1 cellular context compared by ENCODE assay signal in the genomic region with DNA sequence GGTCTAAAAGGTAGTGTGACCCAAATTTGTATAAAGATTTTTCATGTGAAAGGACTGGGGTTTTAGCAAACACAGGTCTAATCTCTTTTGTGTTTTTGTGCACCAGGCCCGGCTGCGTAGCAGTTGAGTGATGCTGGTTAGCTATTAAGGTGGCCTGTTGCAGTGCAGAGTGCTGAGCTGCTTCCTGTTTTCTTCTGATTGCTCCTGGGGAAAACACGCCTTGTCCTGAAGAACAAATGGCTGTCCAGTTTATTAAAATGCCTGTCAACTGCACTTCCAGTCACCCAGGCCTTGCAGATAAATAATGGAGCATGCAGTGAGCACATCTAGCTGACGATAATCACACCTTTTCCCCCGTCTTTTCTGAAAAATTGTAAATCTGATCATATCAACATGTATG.
A peak's percentile ranks its signal among the peaks of the same experiment; 100 is the strongest.
TF ChIP-seq lines count a peak whose summit lies in the region.

No MANE protein-coding gene starts in this region.

TF ChIP-seq in K562, 482 proteins besides CTCF, POLR2A, EP300 and RAD21 (continued from another document and continues in another):
- TF ChIP-seq, protein P1, sequence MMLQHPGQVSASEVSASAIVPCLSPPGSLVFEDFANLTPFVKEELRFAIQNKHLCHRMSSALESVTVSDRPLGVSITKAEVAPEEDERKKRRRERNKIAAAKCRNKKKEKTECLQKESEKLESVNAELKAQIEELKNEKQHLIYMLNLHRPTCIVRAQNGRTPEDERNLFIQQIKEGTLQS (IDR thresholded peaks at IDR 0.05) = peak; percentile 16; the same call in 1 of the 2 replicates
- TF ChIP-seq, protein P1 (CRISPR knock-in tag; conservative IDR thresholded peaks at IDR 0.05) = 0 out of 2 replicates have a peak, but pooled peaks have one; percentile 58
- 0 out of 2 replicates have a peak, but pooled peaks have one; percentile 56 for TF ChIP-seq GTF2F1 (IDR thresholded peaks at IDR 0.05; ENCODE audit: low read depth, low read length)
- TF ChIP-seq, protein P2, sequence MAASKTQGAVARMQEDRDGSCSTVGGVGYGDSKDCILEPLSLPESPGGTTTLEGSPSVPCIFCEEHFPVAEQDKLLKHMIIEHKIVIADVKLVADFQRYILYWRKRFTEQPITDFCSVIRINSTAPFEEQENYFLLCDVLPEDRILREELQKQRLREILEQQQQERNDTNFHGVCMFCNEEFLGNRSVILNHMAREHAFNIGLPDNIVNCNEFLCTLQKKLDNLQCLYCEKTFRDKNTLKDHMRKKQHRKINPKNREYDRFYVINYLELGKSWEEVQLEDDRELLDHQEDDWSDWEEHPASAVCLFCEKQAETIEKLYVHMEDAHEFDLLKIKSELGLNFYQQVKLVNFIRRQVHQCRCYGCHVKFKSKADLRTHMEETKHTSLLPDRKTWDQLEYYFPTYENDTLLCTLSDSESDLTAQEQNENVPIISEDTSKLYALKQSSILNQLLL (CRISPR knock-in tag; IDR thresholded peaks at IDR 0.05; ENCODE audit: borderline replicate concordance) = no peak
- TF ChIP-seq POLR2B (IDR thresholded peaks at IDR 0.05; ENCODE audit: low read depth, partially characterized antibody) = peak; percentile 79
- TF ChIP-seq, protein P3, sequence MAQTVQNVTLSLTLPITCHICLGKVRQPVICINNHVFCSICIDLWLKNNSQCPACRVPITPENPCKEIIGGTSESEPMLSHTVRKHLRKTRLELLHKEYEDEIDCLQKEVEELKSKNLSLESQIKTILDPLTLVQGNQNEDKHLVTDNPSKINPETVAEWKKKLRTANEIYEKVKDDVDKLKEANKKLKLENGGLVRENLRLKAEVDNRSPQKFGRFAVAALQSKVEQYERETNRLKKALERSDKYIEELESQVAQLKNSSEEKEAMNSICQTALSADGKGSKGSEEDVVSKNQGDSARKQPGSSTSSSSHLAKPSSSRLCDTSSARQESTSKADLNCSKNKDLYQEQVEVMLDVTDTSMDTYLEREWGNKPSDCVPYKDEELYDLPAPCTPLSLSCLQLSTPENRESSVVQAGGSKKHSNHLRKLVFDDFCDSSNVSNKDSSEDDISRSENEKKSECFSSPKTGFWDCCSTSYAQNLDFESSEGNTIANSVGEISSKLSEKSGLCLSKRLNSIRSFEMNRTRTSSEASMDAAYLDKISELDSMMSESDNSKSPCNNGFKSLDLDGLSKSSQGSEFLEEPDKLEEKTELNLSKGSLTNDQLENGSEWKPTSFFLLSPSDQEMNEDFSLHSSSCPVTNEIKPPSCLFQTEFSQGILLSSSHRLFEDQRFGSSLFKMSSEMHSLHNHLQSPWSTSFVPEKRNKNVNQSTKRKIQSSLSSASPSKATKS (CRISPR knock-in tag; IDR thresholded peaks at IDR 0.05) = no peak
- TF ChIP-seq, protein P4, sequence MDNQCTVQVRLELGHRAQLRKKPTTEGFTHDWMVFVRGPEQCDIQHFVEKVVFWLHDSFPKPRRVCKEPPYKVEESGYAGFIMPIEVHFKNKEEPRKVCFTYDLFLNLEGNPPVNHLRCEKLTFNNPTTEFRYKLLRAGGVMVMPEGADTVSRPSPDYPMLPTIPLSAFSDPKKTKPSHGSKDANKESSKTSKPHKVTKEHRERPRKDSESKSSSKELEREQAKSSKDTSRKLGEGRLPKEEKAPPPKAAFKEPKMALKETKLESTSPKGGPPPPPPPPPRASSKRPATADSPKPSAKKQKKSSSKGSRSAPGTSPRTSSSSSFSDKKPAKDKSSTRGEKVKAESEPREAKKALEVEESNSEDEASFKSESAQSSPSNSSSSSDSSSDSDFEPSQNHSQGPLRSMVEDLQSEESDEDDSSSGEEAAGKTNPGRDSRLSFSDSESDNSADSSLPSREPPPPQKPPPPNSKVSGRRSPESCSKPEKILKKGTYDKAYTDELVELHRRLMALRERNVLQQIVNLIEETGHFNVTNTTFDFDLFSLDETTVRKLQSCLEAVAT (IDR thresholded peaks at IDR 0.05) = peak in 1 of 2 experiments; percentile 89; a peak in 2 of 4 replicates
- no peak for TF ChIP-seq DNMT1 (IDR thresholded peaks at IDR 0.05)
- 0 out of 2 replicates have a peak, but pooled peaks have one; percentile 53 for TF ChIP-seq ELF4 (CRISPR knock-in tag; IDR thresholded peaks at IDR 0.05)
- TF ChIP-seq FOXM1 (IDR thresholded peaks at IDR 0.05; ENCODE audit: low read depth) = peak; percentile 73
- TF ChIP-seq FOXM1 (CRISPR knock-in tag; IDR thresholded peaks at IDR 0.05; ENCODE audit: low read depth) = no peak
- TF ChIP-seq MYBL2 (IDR thresholded peaks at IDR 0.05; ENCODE audit: low read depth) = 0 out of 2 replicates have a peak, but pooled peaks have one; percentile 30
- no peak for TF ChIP-seq MYBL2 (CRISPR knock-in tag; IDR thresholded peaks at IDR 0.05; ENCODE audit: borderline replicate concordance)
- TF ChIP-seq, protein P5, sequence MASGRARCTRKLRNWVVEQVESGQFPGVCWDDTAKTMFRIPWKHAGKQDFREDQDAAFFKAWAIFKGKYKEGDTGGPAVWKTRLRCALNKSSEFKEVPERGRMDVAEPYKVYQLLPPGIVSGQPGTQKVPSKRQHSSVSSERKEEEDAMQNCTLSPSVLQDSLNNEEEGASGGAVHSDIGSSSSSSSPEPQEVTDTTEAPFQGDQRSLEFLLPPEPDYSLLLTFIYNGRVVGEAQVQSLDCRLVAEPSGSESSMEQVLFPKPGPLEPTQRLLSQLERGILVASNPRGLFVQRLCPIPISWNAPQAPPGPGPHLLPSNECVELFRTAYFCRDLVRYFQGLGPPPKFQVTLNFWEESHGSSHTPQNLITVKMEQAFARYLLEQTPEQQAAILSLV (tag; IDR thresholded peaks at IDR 0.05) = no peak
- TF ChIP-seq ZNF766 (CRISPR knock-in tag; conservative IDR thresholded peaks at IDR 0.05) = 0 out of 2 replicates have a peak, but pooled peaks have one; percentile 56
- peak; percentile 94 for TF ChIP-seq ZBTB17 (CRISPR knock-in tag; IDR thresholded peaks at IDR 0.05)
- TF ChIP-seq, protein P6, sequence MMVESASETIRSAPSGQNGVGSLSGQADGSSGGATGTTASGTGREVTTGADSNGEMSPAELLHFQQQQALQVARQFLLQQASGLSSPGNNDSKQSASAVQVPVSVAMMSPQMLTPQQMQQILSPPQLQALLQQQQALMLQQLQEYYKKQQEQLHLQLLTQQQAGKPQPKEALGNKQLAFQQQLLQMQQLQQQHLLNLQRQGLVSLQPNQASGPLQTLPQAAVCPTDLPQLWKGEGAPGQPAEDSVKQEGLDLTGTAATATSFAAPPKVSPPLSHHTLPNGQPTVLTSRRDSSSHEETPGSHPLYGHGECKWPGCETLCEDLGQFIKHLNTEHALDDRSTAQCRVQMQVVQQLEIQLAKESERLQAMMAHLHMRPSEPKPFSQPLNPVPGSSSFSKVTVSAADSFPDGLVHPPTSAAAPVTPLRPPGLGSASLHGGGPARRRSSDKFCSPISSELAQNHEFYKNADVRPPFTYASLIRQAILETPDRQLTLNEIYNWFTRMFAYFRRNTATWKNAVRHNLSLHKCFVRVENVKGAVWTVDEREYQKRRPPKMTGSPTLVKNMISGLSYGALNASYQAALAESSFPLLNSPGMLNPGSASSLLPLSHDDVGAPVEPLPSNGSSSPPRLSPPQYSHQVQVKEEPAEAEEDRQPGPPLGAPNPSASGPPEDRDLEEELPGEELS (CRISPR knock-in tag; IDR thresholded peaks at IDR 0.05; ENCODE audit: borderline replicate concordance) = no peak
- TF ChIP-seq NBN (IDR thresholded peaks at IDR 0.05; ENCODE audit: low read depth) = no peak
- peak; percentile 60; the same call in 1 of the 2 replicates for TF ChIP-seq CC2D1A (IDR thresholded peaks at IDR 0.05)
- TF ChIP-seq PCBP1 (IDR thresholded peaks at IDR 0.05; ENCODE audit: low read depth, low read length, poor library complexity, severe bottlenecking) = no peak
- TF ChIP-seq CHD2 (IDR thresholded peaks at IDR 0.05; ENCODE audit: low read depth, low read length) = 0 out of 2 replicates have a peak, but pooled peaks have one; percentile 28
- TF ChIP-seq ATF7 (IDR thresholded peaks at IDR 0.05) = peak; percentile 58; the same call in 1 of the 2 replicates
- peak in 1 of 2 experiments; percentile 87; a peak in 2 of 3 replicates for TF ChIP-seq CBX3 (IDR thresholded peaks at IDR 0.05; ENCODE audit: borderline replicate concordance in 1 of 2, low read length in 2 of 2)
- TF ChIP-seq MXI1 (IDR thresholded peaks at IDR 0.05; ENCODE audit: low read depth, low read length) = 0 out of 2 replicates have a peak, but pooled peaks have one; percentile 74
- TF ChIP-seq CREM (IDR thresholded peaks at IDR 0.05; ENCODE audit: low read depth) = peak; percentile 74
- TF ChIP-seq, protein P7, sequence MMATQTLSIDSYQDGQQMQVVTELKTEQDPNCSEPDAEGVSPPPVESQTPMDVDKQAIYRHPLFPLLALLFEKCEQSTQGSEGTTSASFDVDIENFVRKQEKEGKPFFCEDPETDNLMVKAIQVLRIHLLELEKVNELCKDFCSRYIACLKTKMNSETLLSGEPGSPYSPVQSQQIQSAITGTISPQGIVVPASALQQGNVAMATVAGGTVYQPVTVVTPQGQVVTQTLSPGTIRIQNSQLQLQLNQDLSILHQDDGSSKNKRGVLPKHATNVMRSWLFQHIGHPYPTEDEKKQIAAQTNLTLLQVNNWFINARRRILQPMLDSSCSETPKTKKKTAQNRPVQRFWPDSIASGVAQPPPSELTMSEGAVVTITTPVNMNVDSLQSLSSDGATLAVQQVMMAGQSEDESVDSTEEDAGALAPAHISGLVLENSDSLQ (IDR thresholded peaks at IDR 0.05) = peak; percentile 94
- no peak for TF ChIP-seq ZEB2 (IDR thresholded peaks at IDR 0.05)
- TF ChIP-seq, protein P8, sequence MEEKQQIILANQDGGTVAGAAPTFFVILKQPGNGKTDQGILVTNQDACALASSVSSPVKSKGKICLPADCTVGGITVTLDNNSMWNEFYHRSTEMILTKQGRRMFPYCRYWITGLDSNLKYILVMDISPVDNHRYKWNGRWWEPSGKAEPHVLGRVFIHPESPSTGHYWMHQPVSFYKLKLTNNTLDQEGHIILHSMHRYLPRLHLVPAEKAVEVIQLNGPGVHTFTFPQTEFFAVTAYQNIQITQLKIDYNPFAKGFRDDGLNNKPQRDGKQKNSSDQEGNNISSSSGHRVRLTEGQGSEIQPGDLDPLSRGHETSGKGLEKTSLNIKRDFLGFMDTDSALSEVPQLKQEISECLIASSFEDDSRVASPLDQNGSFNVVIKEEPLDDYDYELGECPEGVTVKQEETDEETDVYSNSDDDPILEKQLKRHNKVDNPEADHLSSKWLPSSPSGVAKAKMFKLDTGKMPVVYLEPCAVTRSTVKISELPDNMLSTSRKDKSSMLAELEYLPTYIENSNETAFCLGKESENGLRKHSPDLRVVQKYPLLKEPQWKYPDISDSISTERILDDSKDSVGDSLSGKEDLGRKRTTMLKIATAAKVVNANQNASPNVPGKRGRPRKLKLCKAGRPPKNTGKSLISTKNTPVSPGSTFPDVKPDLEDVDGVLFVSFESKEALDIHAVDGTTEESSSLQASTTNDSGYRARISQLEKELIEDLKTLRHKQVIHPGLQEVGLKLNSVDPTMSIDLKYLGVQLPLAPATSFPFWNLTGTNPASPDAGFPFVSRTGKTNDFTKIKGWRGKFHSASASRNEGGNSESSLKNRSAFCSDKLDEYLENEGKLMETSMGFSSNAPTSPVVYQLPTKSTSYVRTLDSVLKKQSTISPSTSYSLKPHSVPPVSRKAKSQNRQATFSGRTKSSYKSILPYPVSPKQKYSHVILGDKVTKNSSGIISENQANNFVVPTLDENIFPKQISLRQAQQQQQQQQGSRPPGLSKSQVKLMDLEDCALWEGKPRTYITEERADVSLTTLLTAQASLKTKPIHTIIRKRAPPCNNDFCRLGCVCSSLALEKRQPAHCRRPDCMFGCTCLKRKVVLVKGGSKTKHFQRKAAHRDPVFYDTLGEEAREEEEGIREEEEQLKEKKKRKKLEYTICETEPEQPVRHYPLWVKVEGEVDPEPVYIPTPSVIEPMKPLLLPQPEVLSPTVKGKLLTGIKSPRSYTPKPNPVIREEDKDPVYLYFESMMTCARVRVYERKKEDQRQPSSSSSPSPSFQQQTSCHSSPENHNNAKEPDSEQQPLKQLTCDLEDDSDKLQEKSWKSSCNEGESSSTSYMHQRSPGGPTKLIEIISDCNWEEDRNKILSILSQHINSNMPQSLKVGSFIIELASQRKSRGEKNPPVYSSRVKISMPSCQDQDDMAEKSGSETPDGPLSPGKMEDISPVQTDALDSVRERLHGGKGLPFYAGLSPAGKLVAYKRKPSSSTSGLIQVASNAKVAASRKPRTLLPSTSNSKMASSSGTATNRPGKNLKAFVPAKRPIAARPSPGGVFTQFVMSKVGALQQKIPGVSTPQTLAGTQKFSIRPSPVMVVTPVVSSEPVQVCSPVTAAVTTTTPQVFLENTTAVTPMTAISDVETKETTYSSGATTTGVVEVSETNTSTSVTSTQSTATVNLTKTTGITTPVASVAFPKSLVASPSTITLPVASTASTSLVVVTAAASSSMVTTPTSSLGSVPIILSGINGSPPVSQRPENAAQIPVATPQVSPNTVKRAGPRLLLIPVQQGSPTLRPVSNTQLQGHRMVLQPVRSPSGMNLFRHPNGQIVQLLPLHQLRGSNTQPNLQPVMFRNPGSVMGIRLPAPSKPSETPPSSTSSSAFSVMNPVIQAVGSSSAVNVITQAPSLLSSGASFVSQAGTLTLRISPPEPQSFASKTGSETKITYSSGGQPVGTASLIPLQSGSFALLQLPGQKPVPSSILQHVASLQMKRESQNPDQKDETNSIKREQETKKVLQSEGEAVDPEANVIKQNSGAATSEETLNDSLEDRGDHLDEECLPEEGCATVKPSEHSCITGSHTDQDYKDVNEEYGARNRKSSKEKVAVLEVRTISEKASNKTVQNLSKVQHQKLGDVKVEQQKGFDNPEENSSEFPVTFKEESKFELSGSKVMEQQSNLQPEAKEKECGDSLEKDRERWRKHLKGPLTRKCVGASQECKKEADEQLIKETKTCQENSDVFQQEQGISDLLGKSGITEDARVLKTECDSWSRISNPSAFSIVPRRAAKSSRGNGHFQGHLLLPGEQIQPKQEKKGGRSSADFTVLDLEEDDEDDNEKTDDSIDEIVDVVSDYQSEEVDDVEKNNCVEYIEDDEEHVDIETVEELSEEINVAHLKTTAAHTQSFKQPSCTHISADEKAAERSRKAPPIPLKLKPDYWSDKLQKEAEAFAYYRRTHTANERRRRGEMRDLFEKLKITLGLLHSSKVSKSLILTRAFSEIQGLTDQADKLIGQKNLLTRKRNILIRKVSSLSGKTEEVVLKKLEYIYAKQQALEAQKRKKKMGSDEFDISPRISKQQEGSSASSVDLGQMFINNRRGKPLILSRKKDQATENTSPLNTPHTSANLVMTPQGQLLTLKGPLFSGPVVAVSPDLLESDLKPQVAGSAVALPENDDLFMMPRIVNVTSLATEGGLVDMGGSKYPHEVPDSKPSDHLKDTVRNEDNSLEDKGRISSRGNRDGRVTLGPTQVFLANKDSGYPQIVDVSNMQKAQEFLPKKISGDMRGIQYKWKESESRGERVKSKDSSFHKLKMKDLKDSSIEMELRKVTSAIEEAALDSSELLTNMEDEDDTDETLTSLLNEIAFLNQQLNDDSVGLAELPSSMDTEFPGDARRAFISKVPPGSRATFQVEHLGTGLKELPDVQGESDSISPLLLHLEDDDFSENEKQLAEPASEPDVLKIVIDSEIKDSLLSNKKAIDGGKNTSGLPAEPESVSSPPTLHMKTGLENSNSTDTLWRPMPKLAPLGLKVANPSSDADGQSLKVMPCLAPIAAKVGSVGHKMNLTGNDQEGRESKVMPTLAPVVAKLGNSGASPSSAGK (IDR thresholded peaks at IDR 0.05) = peak; percentile 98
- peak; percentile 76 for TF ChIP-seq CXXC5 (CRISPR knock-in tag; IDR thresholded peaks at IDR 0.05)
- peak; percentile 41; the same call in 1 of the 2 replicates for TF ChIP-seq RFX1 (IDR thresholded peaks at IDR 0.05)
